12 cellular contexts compared by ENCODE assay signal in the genomic region with DNA sequence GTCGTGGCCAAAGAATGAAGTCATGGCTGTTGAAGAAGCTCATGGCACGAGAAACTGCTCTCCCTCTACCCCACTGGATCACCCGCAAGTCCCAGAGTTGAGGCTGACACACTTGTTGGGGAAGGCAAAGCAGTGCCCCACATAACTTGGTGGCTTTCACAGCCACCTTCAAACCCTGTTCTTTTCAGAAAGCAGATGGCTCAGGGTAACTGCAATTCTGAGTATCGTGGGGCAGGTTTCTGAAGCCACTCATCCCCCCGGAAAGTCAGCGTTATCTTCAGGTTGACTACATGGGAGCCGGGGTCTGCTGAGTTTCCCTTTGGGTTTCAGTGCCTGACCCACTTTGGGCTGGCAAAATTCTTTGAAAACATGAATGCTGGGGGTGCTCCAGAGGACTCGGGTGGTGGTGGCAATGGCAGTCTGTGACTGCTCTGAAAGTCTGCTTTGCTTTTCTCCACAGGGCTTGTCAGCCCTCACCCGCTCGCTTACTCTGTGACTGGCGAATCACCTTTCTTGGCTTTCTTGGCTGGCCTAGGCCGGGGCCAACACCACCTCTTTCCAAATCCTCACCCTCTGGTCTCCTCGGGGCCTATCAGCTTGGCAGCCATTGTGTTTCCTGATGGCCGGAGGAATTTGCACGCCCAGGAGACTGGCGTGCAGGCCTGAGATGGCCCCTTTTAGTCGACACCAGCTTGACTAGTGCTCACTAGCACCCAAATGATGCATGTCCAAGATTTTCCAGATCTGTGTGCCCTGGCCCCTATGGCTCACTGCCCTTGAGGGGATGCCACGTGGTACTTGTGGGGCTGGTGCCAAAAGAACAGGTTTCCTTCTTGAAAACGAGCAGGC. TPM values are rescaled to one million over a fixed set of nuclear protein-coding genes. Genes with fewer than 3 reads are reported as not detected.
A peak's percentile ranks its signal among the peaks of the same experiment; 100 is the strongest.
DNase-seq lines count a peak whose midpoint lies in the region; ATAC-seq and TF ChIP-seq lines count a peak whose summit lies in the region.
"Had no signal": no experiment of that assay in that cellular context is flagged by ENCODE, and none has a peak within 500 bp of the region (broad histone marks: within the 10 kb centered on the region; RNA-seq: fewer than 3 reads in every experiment).

No MANE protein-coding gene starts in this region.

- peaks cover 2% of the 10 kb centered on the region for H3K36me3 Mint-ChIP-seq in activated naive CD4-positive, alpha-beta T cell treated with anti-CD3 and anti-CD28 coated beads for 36 hours (ENCODE audit: low read depth)
- H3K36me3 Mint-ChIP-seq in type B pancreatic cell: peaks cover 4% of the 10 kb centered on the region

- intact Hi-C loops in activated naive CD4-positive, alpha-beta T cell treated with anti-CD3 and anti-CD28 coated beads for 36 hours (cut with micrococcal nuclease): loop anchor here (1.0 to 10.0 kb wide), 3 partner anchors 8 to 648 kb away; partner anchors contain the start of genes CLCN5 and PPP1R3F

- no peak overlapping the region for H3K4me3 Mint-ChIP-seq in activated naive CD4-positive, alpha-beta T cell treated with anti-CD3 and anti-CD28 coated beads for 36 hours
- H3K4me3 Mint-ChIP-seq in type B pancreatic cell: no peak overlapping the region
- H3K4me3 Mint-ChIP-seq: mesothelial cell of epicardium had no signal

- H3K4me1 Mint-ChIP-seq in activated naive CD4-positive, alpha-beta T cell treated with anti-CD3 and anti-CD28 coated beads for 36 hours (ENCODE audit: low read depth): peaks cover 86% of the 10 kb centered on the region
- H3K4me1 Mint-ChIP-seq in type B pancreatic cell (ENCODE audit: unreplicated experiment): peaks cover 14% of the 10 kb centered on the region

- ATAC-seq in stimulated activated naive CD8-positive, alpha-beta T cell treated with anti-CD3 and anti-CD28 coated beads, Interleukin-15, Interleukin-2, amounts not matched to agents 100 U/mL and 50 U/mL, for 24 hours: peak; percentile 16
- ATAC-seq in GM18519 (IDR thresholded peaks at IDR 0.05; ENCODE audit: low FRiP score, unreplicated experiment): no peak
- no peak for ATAC-seq in HG02840 (IDR thresholded peaks at IDR 0.05; ENCODE audit: low FRiP score, unreplicated experiment)

- peak overlapping the region; percentile 94 for H3K27ac Mint-ChIP-seq in activated naive CD4-positive, alpha-beta T cell treated with anti-CD3 and anti-CD28 coated beads for 36 hours
- no peak overlapping the region for H3K27ac Mint-ChIP-seq in type B pancreatic cell
- H3K27ac Mint-ChIP-seq: mesothelial cell of epicardium had no signal

- CTCF ChIA-PET in activated naive CD4-positive, alpha-beta T cell treated with anti-CD3 and anti-CD28 coated beads for 36 hours (lab: Charles Lee): no interaction called here

- no peaks in the 10 kb centered on the region for H3K9me3 Mint-ChIP-seq in activated naive CD4-positive, alpha-beta T cell treated with anti-CD3 and anti-CD28 coated beads for 36 hours
- H3K9me3 Mint-ChIP-seq in type B pancreatic cell: no peaks in the 10 kb centered on the region

- H3K27me3 Mint-ChIP-seq in activated naive CD4-positive, alpha-beta T cell treated with anti-CD3 and anti-CD28 coated beads for 36 hours (ENCODE audit: low read depth): no peaks in the 10 kb centered on the region
- H3K27me3 Mint-ChIP-seq in type B pancreatic cell: no peaks in the 10 kb centered on the region

- DNase-seq in activated naive CD4-positive, alpha-beta T cell treated with anti-CD3 and anti-CD28 coated beads for 36 hours: peak; percentile 64
- DNase-seq in activated naive CD4-positive, alpha-beta T cell treated with anti-CD3 and anti-CD28 coated beads, Interleukin-2, amount 50 U/mL, for 16 hours: no peak
- peak; percentile 56 to 68 for DNase-seq in activated T-cell treated with anti-CD3 and anti-CD28 coated beads, Interleukin-2, amount 50 U/mL, for 48 hours
- DNase-seq in fibroblast of gingiva (ENCODE audit: low read depth) (peak; percentile 4), type B pancreatic cell (ENCODE audit: extremely low spot score, unreplicated experiment) (no peak)
- DNase-seq in stimulated activated naive CD8-positive, alpha-beta T cell treated with anti-CD3 and anti-CD28 coated beads, Interleukin-15, Interleukin-2, amounts not matched to agents 100 U/mL and 50 U/mL, for 24 hours: no peak
- DNase-seq: NCI-H226 had no signal

- TF ChIP-seq CTCF in type B pancreatic cell (conservative IDR thresholded peaks at IDR 0.05): no peak

RNA-seq across cellular contexts. Expression of gene PPP1R3F, which starts 7.3 kb away (rescaled TPM):
- total RNA-seq in activated naive CD4-positive, alpha-beta T cell treated with anti-CD3 and anti-CD28 coated beads for 36 hours: 1 to 10 TPM; 2.4 to 3.4 TPM
- 5.7 and 8.0 TPM in 2 replicates for total RNA-seq in type B pancreatic cell (ENCODE audit: low replicate concordance)

RNA-seq across cellular contexts. Expression of gene FOXP3, which starts 12.4 kb away (rescaled TPM):
- 1 to 10 TPM; 7.1 to 7.5 TPM for total RNA-seq in activated naive CD4-positive, alpha-beta T cell treated with anti-CD3 and anti-CD28 coated beads for 36 hours
- 0.24 and 0.58 TPM in 2 replicates for total RNA-seq in type B pancreatic cell (ENCODE audit: low replicate concordance)
- total RNA-seq: RPMI7951 had no signal

RNA-seq across cellular contexts. Expression of gene GAGE10, which starts 26.6 kb away (rescaled TPM):
- total RNA-seq in activated naive CD4-positive, alpha-beta T cell treated with anti-CD3 and anti-CD28 coated beads for 36 hours: not detected
- total RNA-seq in type B pancreatic cell (ENCODE audit: low replicate concordance): not detected in 2 replicates
- total RNA-seq: mesothelial cell of epicardium, RPMI7951, upper lobe of left lung had no signal

RNA-seq across cellular contexts. Expression of gene CCDC22, which starts 41.6 kb away (rescaled TPM):
- total RNA-seq in activated naive CD4-positive, alpha-beta T cell treated with anti-CD3 and anti-CD28 coated beads for 36 hours: 10 to 100 TPM; 16.4 to 18.5 TPM
- total RNA-seq in type B pancreatic cell (ENCODE audit: low replicate concordance): 13.0 and 16.6 TPM in 2 replicates

RNA-seq across cellular contexts. Expression of gene CACNA1F, which starts 43.8 kb away (rescaled TPM):
- 1 to 10 TPM in 1 of 2 experiments, under 1 TPM in 1; 0.62 to 1.0 TPM for total RNA-seq in activated naive CD4-positive, alpha-beta T cell treated with anti-CD3 and anti-CD28 coated beads for 36 hours
- 0.17 and 0.48 TPM in 2 replicates for total RNA-seq in type B pancreatic cell (ENCODE audit: low replicate concordance)
- total RNA-seq: RPMI7951 had no signal

Comparison
In these comparisons a context has a peak if more than half of its experiments do, and no peak if none do; other contexts are left out.
1. DNase-seq: peak in activated naive CD4-positive, alpha-beta T cell treated with anti-CD3 and anti-CD28 coated beads for 36 hours (single experiment), activated T-cell treated with anti-CD3 and anti-CD28 coated beads, Interleukin-2, amount 50 U/mL, for 48 hours (2 of 2) and fibroblast of gingiva (single experiment); none in activated naive CD4-positive, alpha-beta T cell treated with anti-CD3 and anti-CD28 coated beads, Interleukin-2, amount 50 U/mL, for 16 hours (single experiment), stimulated activated naive CD8-positive, alpha-beta T cell treated with anti-CD3 and anti-CD28 coated beads, Interleukin-15, Interleukin-2, amounts not matched to agents 100 U/mL and 50 U/mL, for 24 hours (single experiment) and type B pancreatic cell (single experiment).